Comparison of ENCODE assay signal across 8 cellular contexts in genomic region chr7:135976312-135977019, GRCh38. TPM values are rescaled to one million over a fixed set of nuclear protein-coding genes. Genes with fewer than 3 reads are reported as not detected.
A peak's percentile ranks its signal among the peaks of the same experiment; 100 is the strongest.
DNase-seq lines count a peak whose midpoint lies in the region; ATAC-seq and TF ChIP-seq lines count a peak whose summit lies in the region.

No MANE protein-coding gene starts in this region.

- H3K27ac Mint-ChIP-seq in central memory CD8-positive, alpha-beta T cell (ENCODE audit: low read depth): peak overlapping the region; percentile 94
- peak overlapping the region; percentile 93 to 95 for H3K27ac Mint-ChIP-seq in stimulated activated naive CD8-positive, alpha-beta T cell treated with anti-CD3 and anti-CD28 coated beads, Interleukin-15, amount 100 ng/mL, for 72 hours

- no peaks in the 10 kb centered on the region for H3K9me3 ChIP-seq in right lobe of liver

- no peaks in the 10 kb centered on the region for H3K9me3 Mint-ChIP-seq in central memory CD8-positive, alpha-beta T cell
- peaks cover 0 to 4% of the 10 kb centered on the region in 2 donors for H3K9me3 Mint-ChIP-seq in stimulated activated naive CD8-positive, alpha-beta T cell treated with anti-CD3 and anti-CD28 coated beads, Interleukin-15, amount 100 ng/mL, for 72 hours

- peak; percentile 19 for ATAC-seq in HG02938 (IDR thresholded peaks at IDR 0.05; ENCODE audit: unreplicated experiment)
- ATAC-seq in central memory CD8-positive, alpha-beta T cell (replicated peaks; ENCODE audit: extremely low read depth, poor library complexity, severe bottlenecking): peak; percentile 10
- peak; percentile 8 to 35 (median 20) for ATAC-seq in right lobe of liver
- peak; percentile 2 for ATAC-seq in stimulated activated naive CD8-positive, alpha-beta T cell treated with anti-CD3 and anti-CD28 coated beads, Interleukin-15, amount 100 ng/mL, for 72 hours

- no peak for TF ChIP-seq POLR2A in right lobe of liver (IDR thresholded peaks at IDR 0.05)

- H3K27ac ChIP-seq in right lobe of liver: peak overlapping the region; percentile 61 to 69 (median 61)

- H3K4me3 Mint-ChIP-seq in central memory CD8-positive, alpha-beta T cell: peak overlapping the region; percentile 85
- peak overlapping the region; percentile 98 to 99 for H3K4me3 Mint-ChIP-seq in stimulated activated naive CD8-positive, alpha-beta T cell treated with anti-CD3 and anti-CD28 coated beads, Interleukin-15, amount 100 ng/mL, for 72 hours

- H3K36me3 ChIP-seq in right lobe of liver: no peaks in the 10 kb centered on the region

- peaks cover 25% of the 10 kb centered on the region for H3K36me3 Mint-ChIP-seq in central memory CD8-positive, alpha-beta T cell (ENCODE audit: insufficient read depth)

- intact Hi-C loops in right lobe of liver (cut with DNase I): no loop called here

- in situ Hi-C loops in SK-MEL-5 (cut with HindIII; ENCODE audit: low pct_unique_long_range_greater_than_20kb, low sequenced_read_pairs): no loop called here

- peaks cover 0 to 10% (median 3%) of the 10 kb centered on the region in 4 donors for H3K4me1 ChIP-seq in right lobe of liver

- TF ChIP-seq CTCF in right lobe of liver (IDR thresholded peaks at IDR 0.05): no peak

- no peaks in the 10 kb centered on the region for H3K27me3 ChIP-seq in right lobe of liver

- H3K27me3 Mint-ChIP-seq in central memory CD8-positive, alpha-beta T cell: no peaks in the 10 kb centered on the region
- H3K27me3 Mint-ChIP-seq in stimulated activated naive CD8-positive, alpha-beta T cell treated with anti-CD3 and anti-CD28 coated beads, Interleukin-15, amount 100 ng/mL, for 72 hours: no peaks in the 10 kb centered on the region

- peaks cover 66% of the 10 kb centered on the region for H3K4me1 Mint-ChIP-seq in central memory CD8-positive, alpha-beta T cell
- peaks cover 64% of the 10 kb centered on the region for H3K4me1 Mint-ChIP-seq in stimulated activated naive CD8-positive, alpha-beta T cell treated with anti-CD3 and anti-CD28 coated beads, Interleukin-15, amount 100 ng/mL, for 72 hours

- peak; percentile 38 for DNase-seq in SIG-M5 treated with dmso at 0.1 percent for 504 hours (lab: John Stamatoyannopoulos, UW; ENCODE audit: unreplicated experiment)
- no peak for DNase-seq in SIG-M5 (lab: John Stamatoyannopoulos, UW)
- DNase-seq in SK-MEL-5 (ENCODE audit: low read depth, low spot score): peak; percentile 17
- DNase-seq in central memory CD8-positive, alpha-beta T cell (ENCODE audit: low spot score in 2 of 2): no peak
- DNase-seq in right lobe of liver: peak in 1 of 3 donors; percentile 25
- DNase-seq in stimulated activated naive CD8-positive, alpha-beta T cell treated with anti-CD3 and anti-CD28 coated beads, Interleukin-15, amount 100 ng/mL, for 72 hours: peak in 1 of 2 donors; percentile 23
- no peak for DNase-seq in ureter (ENCODE audit: low spot score)

- WGBS in right lobe of liver (ENCODE audit: insufficient coverage, low coverage, low lambda C conversion rate, missing lambda C conversion rate): 3% methylated on average over 13 of the region's 13 CpGs

- peak overlapping the region; percentile 71 to 98 (median 88) for H3K4me3 ChIP-seq in right lobe of liver

RNA-seq across cellular contexts. Expression of gene MTPN, which starts 0.7 kb away (rescaled TPM):
- 159 and 168 TPM in 2 replicates for total RNA-seq in SK-MEL-5 (2014; rRNA removed; shearing (Covaris generic))
- polyA plus RNA-seq in SK-MEL-5 (2015; cell fraction: cytosol; rRNA removed): 187 and 282 TPM in 2 replicates
- polyA plus RNA-seq in SK-MEL-5 (2015; cell fraction: nucleus; rRNA removed): 35.9 and 47.4 TPM in 2 replicates
- total RNA-seq in right lobe of liver: 10 to 100 TPM; 31.6 to 42.3 (median 39.5) TPM
- total RNA-seq in ureter: 93.8 TPM

Comparison
In these comparisons a context has a peak if more than half of its experiments do, and no peak if none do; other contexts are left out.
1. DNase-seq: peak in SIG-M5 treated with dmso at 0.1 percent for 504 hours (single experiment) and SK-MEL-5 (single experiment); none in SIG-M5 (single experiment), central memory CD8-positive, alpha-beta T cell (0 of 2) and ureter (single experiment).
2. Peak in every context shown above with its lines, with median percentiles within 50 percentile points of each other: ATAC-seq.